8 cellular contexts compared by ENCODE assay signal in genomic region chr20:49219091-49219923, GRCh38. TPM values are rescaled to one million over a fixed set of nuclear protein-coding genes. Genes with fewer than 3 reads are reported as not detected.
DNase-seq lines count a peak whose midpoint lies in the region; ATAC-seq, FAIRE-seq and TF ChIP-seq lines count a peak whose summit lies in the region.

A gene with protein sequence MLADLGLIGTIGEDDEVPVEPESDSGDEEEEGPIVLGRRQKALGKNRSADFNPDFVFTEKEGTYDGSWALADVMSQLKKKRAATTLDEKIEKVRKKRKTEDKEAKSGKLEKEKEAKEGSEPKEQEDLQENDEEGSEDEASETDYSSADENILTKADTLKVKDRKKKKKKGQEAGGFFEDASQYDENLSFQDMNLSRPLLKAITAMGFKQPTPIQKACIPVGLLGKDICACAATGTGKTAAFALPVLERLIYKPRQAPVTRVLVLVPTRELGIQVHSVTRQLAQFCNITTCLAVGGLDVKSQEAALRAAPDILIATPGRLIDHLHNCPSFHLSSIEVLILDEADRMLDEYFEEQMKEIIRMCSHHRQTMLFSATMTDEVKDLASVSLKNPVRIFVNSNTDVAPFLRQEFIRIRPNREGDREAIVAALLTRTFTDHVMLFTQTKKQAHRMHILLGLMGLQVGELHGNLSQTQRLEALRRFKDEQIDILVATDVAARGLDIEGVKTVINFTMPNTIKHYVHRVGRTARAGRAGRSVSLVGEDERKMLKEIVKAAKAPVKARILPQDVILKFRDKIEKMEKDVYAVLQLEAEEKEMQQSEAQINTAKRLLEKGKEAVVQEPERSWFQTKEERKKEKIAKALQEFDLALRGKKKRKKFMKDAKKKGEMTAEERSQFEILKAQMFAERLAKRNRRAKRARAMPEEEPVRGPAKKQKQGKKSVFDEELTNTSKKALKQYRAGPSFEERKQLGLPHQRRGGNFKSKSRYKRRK (plus strand): TSS chr20:49219416. CDS start chr20:49219449, 33 bp downstream.

- peak; percentile 91 for FAIRE-seq in H54 (lab: Jason Lieb, UNC)

- no peaks in the 10 kb centered on the region for H3K27me3 Mint-ChIP-seq in natural killer cell treated with Interleukin-12 subunit alpha and Interleukin-12 subunit beta and Interleukin-15 and Interleukin-18, amount 100 ng/mL, for 72 hours

- peak within 1 kb of the TSS; percentile 100 for H3K4me3 ChIP-seq in fibroblast of pulmonary artery (replicated peaks; ENCODE audit: low read depth, low read length)

- H3K4me1 Mint-ChIP-seq in natural killer cell treated with Interleukin-12 subunit alpha and Interleukin-12 subunit beta and Interleukin-15 and Interleukin-18, amount 100 ng/mL, for 72 hours (ENCODE audit: low read depth in 2 of 2): peaks cover 25 to 28% of the 10 kb centered on the region in 2 donors

- ATAC-seq in natural killer cell treated with Interleukin-12 subunit alpha and Interleukin-12 subunit beta and Interleukin-15 and Interleukin-18, amount 100 ng/mL, for 72 hours: peak; percentile 96 to 97
- ATAC-seq in stimulated activated naive CD8-positive, alpha-beta T cell treated with anti-CD3 and anti-CD28 coated beads, Interleukin-15, Interleukin-2, amounts not matched to agents 100 U/mL and 50 U/mL, for 24 hours: peak; percentile 93

- DNase-seq in EL (peak; percentile 99), H54 (ENCODE audit: insufficient read length, low spot score) (peak; percentile 88), M059J (ENCODE audit: low read depth) (peak; percentile 99), SHP77 (lab: John Stamatoyannopoulos, UW) (peak; percentile 95 to 96), fibroblast of pulmonary artery (ENCODE audit: low read depth) (peak; percentile 99)
- DNase-seq in activated effector memory CD4-positive, alpha-beta T cell treated with Interleukin-2 at 50 U/mL for 16 hours: peak; percentile 93
- peak; percentile 97 for DNase-seq in natural killer cell treated with Interleukin-12 subunit alpha and Interleukin-12 subunit beta and Interleukin-15 and Interleukin-18, amount 100 ng/mL, for 72 hours (ENCODE audit: low spot score)
- peak; percentile 96 for DNase-seq in stimulated activated naive CD8-positive, alpha-beta T cell treated with anti-CD3 and anti-CD28 coated beads, Interleukin-15, Interleukin-2, amounts not matched to agents 100 U/mL and 50 U/mL, for 24 hours

- TF ChIP-seq CTCF in fibroblast of pulmonary artery (IDR thresholded peaks at IDR 0.05; ENCODE audit: low read length, missing control alignments): no peak

- no peaks in the 10 kb centered on the region for H3K9me3 Mint-ChIP-seq in natural killer cell treated with Interleukin-12 subunit alpha and Interleukin-12 subunit beta and Interleukin-15 and Interleukin-18, amount 100 ng/mL, for 72 hours

- peak within 1 kb of the TSS; percentile 96 to 98 for H3K27ac Mint-ChIP-seq in natural killer cell treated with Interleukin-12 subunit alpha and Interleukin-12 subunit beta and Interleukin-15 and Interleukin-18, amount 100 ng/mL, for 72 hours

- H3K4me3 Mint-ChIP-seq in natural killer cell treated with Interleukin-12 subunit alpha and Interleukin-12 subunit beta and Interleukin-15 and Interleukin-18, amount 100 ng/mL, for 72 hours: peak within 1 kb of the TSS; percentile 99

- peaks cover 21% of the 10 kb centered on the region for H3K36me3 Mint-ChIP-seq in natural killer cell treated with Interleukin-12 subunit alpha and Interleukin-12 subunit beta and Interleukin-15 and Interleukin-18, amount 100 ng/mL, for 72 hours

- peak; percentile 92 for TF ChIP-seq POLR2A in H54 (IDR thresholded peaks at IDR 0.05; ENCODE audit: low read depth, low read length)

RNA-seq across cellular contexts. Expression of the gene that starts here (rescaled TPM):
- total RNA-seq in M059J (2014; rRNA removed; shearing (Covaris generic)): 44.2 and 65.4 TPM in 2 replicates
- total RNA-seq in natural killer cell treated with Interleukin-12 subunit alpha and Interleukin-12 subunit beta and Interleukin-15 and Interleukin-18, amount 100 ng/mL, for 72 hours: 10 to 100 TPM; 41.4 to 60.2 TPM

Comparison
In these comparisons a context has a peak if more than half of its experiments do, and no peak if none do; other contexts are left out.
1. Peak in every context shown above with its lines: DNase-seq, ATAC-seq and H3K4me3 ChIP-seq.